In genomic region chr3:171879472-171879871, GRCh38 we compare ENCODE assay signal across 19 cellular contexts. TPM values are rescaled to one million over a fixed set of nuclear protein-coding genes. Genes with fewer than 3 reads are reported as not detected.
A peak's percentile ranks its signal among the peaks of the same experiment; 100 is the strongest.
DNase-seq lines count a peak whose midpoint lies in the region; ATAC-seq, FAIRE-seq and TF ChIP-seq lines count a peak whose summit lies in the region.
"Had no signal": no experiment of that assay in that cellular context is flagged by ENCODE, and none has a peak within 500 bp of the region (broad histone marks: within the 10 kb centered on the region; RNA-seq: fewer than 3 reads in every experiment).

No MANE protein-coding gene starts in this region.

- no peak overlapping the region for H4K91ac ChIP-seq in neuronal stem cell (ENCODE audit: low read depth, low read length, poor library complexity)

- intact Hi-C loops in CD8-positive, alpha-beta T cell (cut with DNase I, micrococcal nuclease): no loop called here
- intact Hi-C loops in ovary (cut with DNase I): no loop called here

- DNase-seq in A549 (ENCODE audit: low read depth in 1 of 2, low spot score in 1 of 2) (no peak), GM23338 (ENCODE audit: low spot score) (no peak), left kidney (ENCODE audit: low read depth, low spot score) (peak; percentile 32), neuronal stem cell (ENCODE audit: low spot score) (no peak), G401 (ENCODE audit: low spot score) (no peak), ovary (no peak), T-helper 2 cell (no peak)
- no peak for DNase-seq in CD8-positive, alpha-beta T cell
- DNase-seq: BE2C; CD4-positive, alpha-beta memory T cell; EL; H9; KBM-7; NCI-H1092 treated with DMSO at 0.1 percent for 48 hours; NCI-H1694; NCI-H748 treated with DMSO at 0.1 percent for 48 hours; PC-9 had no signal

- no peaks in the 10 kb centered on the region for H3K27me3 ChIP-seq in GM23338 (ENCODE audit: insufficient read depth)
- H3K27me3 ChIP-seq in neuronal stem cell (ENCODE audit: control insufficient read depth in 3 of 3, insufficient read depth in 3 of 3, low read depth in 1 of 3, low read length in 3 of 3): no peaks in the 10 kb centered on the region
- H3K27me3 ChIP-seq in CD8-positive, alpha-beta T cell (ENCODE audit: insufficient read depth, low read length): no peaks in the 10 kb centered on the region
- H3K27me3 ChIP-seq in ovary: no peaks in the 10 kb centered on the region
- H3K27me3 ChIP-seq: BE2C had no signal

- no peak for FAIRE-seq in A549 (lab: Jason Lieb, UNC)
- FAIRE-seq: D721Med had no signal

- no peak overlapping the region for H3K4ac ChIP-seq in neuronal stem cell (ENCODE audit: low read length)

- TF ChIP-seq CTCF in A549 (IDR thresholded peaks at IDR 0.05): no peak
- no peak for TF ChIP-seq CTCF in GM23338 (conservative IDR thresholded peaks at IDR 0.05; ENCODE audit: low read depth in 2 of 2)
- TF ChIP-seq CTCF in CD8-positive, alpha-beta T cell (IDR thresholded peaks at IDR 0.05): no peak
- no peak for TF ChIP-seq CTCF in ovary (IDR thresholded peaks at IDR 0.05)

- peaks cover 8% of the 10 kb centered on the region for H3K27me3 Mint-ChIP-seq in GM23338 (ENCODE audit: insufficient read depth, low read depth, poor library complexity)
- H3K27me3 Mint-ChIP-seq in CD8-positive, alpha-beta T cell (ENCODE audit: low read depth): peaks cover 3% of the 10 kb centered on the region

- H3K36me3 Mint-ChIP-seq in GM23338 (ENCODE audit: low read depth): no peaks in the 10 kb centered on the region
- H3K36me3 Mint-ChIP-seq in CD8-positive, alpha-beta T cell: no peaks in the 10 kb centered on the region
- H3K36me3 Mint-ChIP-seq: CD4-positive, alpha-beta memory T cell had no signal

- no peak overlapping the region for H3K4me3 Mint-ChIP-seq in GM23338
- no peak overlapping the region for H3K4me3 Mint-ChIP-seq in CD8-positive, alpha-beta T cell
- H3K4me3 Mint-ChIP-seq: CD4-positive, alpha-beta memory T cell; H9 had no signal

- H3K14ac ChIP-seq in neuronal stem cell (ENCODE audit: low read length): no peak overlapping the region

- H3K9me3 ChIP-seq in A549 (no peaks in the 10 kb centered on the region), neuronal stem cell (replicated peaks in 1 of 2; ENCODE audit: control insufficient read depth in 2 of 2, insufficient read depth in 1 of 2, low read depth in 1 of 2, low read length in 2 of 2) (no peaks in the 10 kb centered on the region), ovary (no peaks in the 10 kb centered on the region)
- no peaks in the 10 kb centered on the region for H3K9me3 ChIP-seq in CD8-positive, alpha-beta T cell (ENCODE audit: low read length)
- H3K9me3 ChIP-seq: BE2C had no signal

- H3F3A ChIP-seq in GM23338 (replicated peaks; ENCODE audit: low read depth): no peaks in the 10 kb centered on the region

- H3K79me2 ChIP-seq in GM23338 (replicated peaks; ENCODE audit: insufficient read depth): no peaks in the 10 kb centered on the region

- H4K20me1 ChIP-seq in GM23338 (replicated peaks; ENCODE audit: insufficient read depth): no peaks in the 10 kb centered on the region

- CTCF ChIA-PET in A549 (lab: Yijun Ruan, JAX): interaction anchor here (1.2 kb wide), 1 partner anchor 11 kb away, joined by 3 read pairs; no protein-coding TSS in a partner anchor
- CTCF ChIA-PET in CD8-positive, alpha-beta T cell (lab: Charles Lee): no interaction called here

- H3K4me3 ChIP-seq in A549: no peak overlapping the region
- no peak overlapping the region for H3K4me3 ChIP-seq in GM23338
- no peak overlapping the region for H3K4me3 ChIP-seq in neuronal stem cell (ENCODE audit: low read length in 2 of 2)
- no peak overlapping the region for H3K4me3 ChIP-seq in CD8-positive, alpha-beta T cell (ENCODE audit: low read depth, low read length)
- no peak overlapping the region for H3K4me3 ChIP-seq in ovary
- H3K4me3 ChIP-seq: PC-9 had no signal

- H3K18ac ChIP-seq in neuronal stem cell (ENCODE audit: low read length): no peak overlapping the region

- ATAC-seq in A549 (no peak), GM23338 (no peak)
- no peak for ATAC-seq in CD8-positive, alpha-beta T cell

- no peaks in the 10 kb centered on the region for H3K79me1 ChIP-seq in neuronal stem cell (ENCODE audit: low read depth, low read length)

- peak overlapping the region; percentile 75; the same call in 1 of the 3 replicates for H3K4me2 ChIP-seq in A549
- 0 out of 2 replicates have a peak overlapping the region, but pooled peaks have one; percentile 36 for H3K4me2 ChIP-seq in GM23338
- H3K4me2 ChIP-seq in neuronal stem cell (ENCODE audit: insufficient read depth, low read length, poor library complexity, severe bottlenecking): no peak overlapping the region
- H3K4me2 ChIP-seq: PC-9 had no signal

- no peak for TF ChIP-seq EP300 in A549 (IDR thresholded peaks at IDR 0.05)
- TF ChIP-seq EP300 in ovary (IDR thresholded peaks at IDR 0.05): no peak

- no peak overlapping the region for H2BK120ac ChIP-seq in neuronal stem cell (ENCODE audit: low read depth, low read length)

- no peak overlapping the region for H2AK5ac ChIP-seq in neuronal stem cell (ENCODE audit: low read depth, low read length)

- H3K9me2 ChIP-seq in GM23338 (ENCODE audit: insufficient read depth): no peaks in the 10 kb centered on the region; the same call in 1 of the 2 replicates

- POLR2A ChIA-PET in A549 (lab: Yijun Ruan, JAX): interaction anchor here (1.4 kb wide), 1 partner anchor 161 kb away, joined by 3 read pairs; no protein-coding TSS in a partner anchor
- POLR2A ChIA-PET in CD8-positive, alpha-beta T cell (lab: Charles Lee): no interaction called here

- H3K9me3 Mint-ChIP-seq in GM23338: no peaks in the 10 kb centered on the region
- H3K9me3 Mint-ChIP-seq in CD8-positive, alpha-beta T cell: no peaks in the 10 kb centered on the region
- H3K9me3 Mint-ChIP-seq: CD4-positive, alpha-beta memory T cell; H9 had no signal

- no peak overlapping the region for H2BK15ac ChIP-seq in neuronal stem cell (ENCODE audit: low read length)

- no peak overlapping the region for H3K9ac ChIP-seq in neuronal stem cell (ENCODE audit: low read depth, low read length, poor library complexity)

- H3K27ac Mint-ChIP-seq in GM23338: no peak overlapping the region
- no peak overlapping the region for H3K27ac Mint-ChIP-seq in CD8-positive, alpha-beta T cell
- H3K27ac Mint-ChIP-seq: CD4-positive, alpha-beta memory T cell; H9 had no signal

- no peak for TF ChIP-seq RAD21 in A549 (conservative IDR thresholded peaks at IDR 0.05 in 1 of 2, IDR thresholded peaks at IDR 0.05 in 1 of 2)

- 81% methylated on average over 3 of the region's 3 CpGs for WGBS in A549 (ENCODE audit: missing lambda C conversion rate)
- WGBS in neuronal stem cell (ENCODE audit: extremely low coverage in 2 of 2, insufficient read length in 2 of 2, insufficient replicate concordance in 1 of 2), 2 donors: no CpG with 5 or more reads among the region's 3 CpGs
- 88 to 95% (median 89%) methylated on average over 3 of the region's 3 CpGs for WGBS in ovary, 3 donors

- no peaks in the 10 kb centered on the region for H3K36me3 ChIP-seq in GM23338 (ENCODE audit: insufficient read depth)
- H3K36me3 ChIP-seq in neuronal stem cell (replicated peaks in 1 of 2; ENCODE audit: control insufficient read depth in 2 of 2, insufficient read depth in 2 of 2, low read length in 2 of 2): no peaks in the 10 kb centered on the region
- no peaks in the 10 kb centered on the region for H3K36me3 ChIP-seq in CD8-positive, alpha-beta T cell (ENCODE audit: insufficient read depth, low read length)
- H3K36me3 ChIP-seq in ovary: no peaks in the 10 kb centered on the region
- H3K36me3 ChIP-seq: BE2C had no signal

- H3K4me1 Mint-ChIP-seq in GM23338: peaks cover 43% of the 10 kb centered on the region
- H3K4me1 Mint-ChIP-seq in CD8-positive, alpha-beta T cell (ENCODE audit: low read depth): no peaks in the 10 kb centered on the region
- H3K4me1 Mint-ChIP-seq: CD4-positive, alpha-beta memory T cell had no signal

- H3K27ac ChIP-seq in A549 (peak overlapping the region; percentile 73 to 74), GM23338 (ENCODE audit: low read depth) (no peak overlapping the region), neuronal stem cell (replicated peaks; ENCODE audit: low read length) (no peak overlapping the region), ovary (no peak overlapping the region)
- no peak overlapping the region for H3K27ac ChIP-seq in CD8-positive, alpha-beta T cell (ENCODE audit: low read depth, low read length)
- H3K27ac ChIP-seq: PC-9 had no signal

- H2BK12ac ChIP-seq in neuronal stem cell (ENCODE audit: low read length): no peak overlapping the region

- H4K8ac ChIP-seq in neuronal stem cell (ENCODE audit: low read depth, low read length): no peak overlapping the region

- TF ChIP-seq POLR2A in A549 (IDR thresholded peaks at IDR 0.05; ENCODE audit: low read length) (no peak), ovary (IDR thresholded peaks at IDR 0.05) (no peak)

- H2AFZ ChIP-seq in GM23338 (peak overlapping the region; percentile 2; the same call in 1 of the 2 replicates), neuronal stem cell (ENCODE audit: low read length) (peak overlapping the region; percentile 30)
- H2AFZ ChIP-seq: PC-9 had no signal

- no peak overlapping the region for H3K23ac ChIP-seq in neuronal stem cell (ENCODE audit: low read depth, low read length, poor library complexity)

- peaks cover 79% of the 10 kb centered on the region for H3K4me1 ChIP-seq in A549
- H3K4me1 ChIP-seq in GM23338 (ENCODE audit: insufficient read depth): peaks cover 36% of the 10 kb centered on the region
- peaks cover 0 to 20% of the 10 kb centered on the region in 2 donors for H3K4me1 ChIP-seq in neuronal stem cell (ENCODE audit: control insufficient read depth in 2 of 2, insufficient read depth in 1 of 2, low read depth in 1 of 2, low read length in 2 of 2)
- no peaks in the 10 kb centered on the region for H3K4me1 ChIP-seq in CD8-positive, alpha-beta T cell (ENCODE audit: insufficient read depth, low read length)
- H3K4me1 ChIP-seq in ovary (ENCODE audit: insufficient read depth): peaks cover 12% of the 10 kb centered on the region
- H3K4me1 ChIP-seq: BE2C had no signal

- in situ Hi-C loops in G401 (cut with HindIII; ENCODE audit: low sequenced_read_pairs): no loop called here

- no peak overlapping the region for H2BK5ac ChIP-seq in neuronal stem cell (ENCODE audit: low read length)

TF ChIP-seq in A549, 52 proteins besides CTCF, POLR2A, EP300 and RAD21 (continues in another document):
- no peak for TF ChIP-seq GATA3 (IDR thresholded peaks at IDR 0.05; ENCODE audit: borderline replicate concordance)

RNA-seq across cellular contexts. Expression of gene TMEM212, which starts 36.3 kb away (rescaled TPM):
- not detected in 2 replicates for polyA plus RNA-seq in A549 (2011; rRNA removed)
- polyA plus RNA-seq in A549 (2012; cell fraction: cytosol; rRNA removed): not detected in 2 replicates
- polyA plus RNA-seq in A549 (2012; cell fraction: nucleus; rRNA removed): not detected in 2 replicates
- not detected in 3 replicates for polyA plus RNA-seq in A549 (2017; fragmentation: RNase III; extraction: RNeasy Plus Mini Kit Qiagen cat#74134 plus additional on column Dnase treatment)
- not detected in 2 replicates for polyA minus RNA-seq in A549 (2011; rRNA and poly(A)+ RNA removed)
- not detected in 2 replicates for total RNA-seq in GM23338 (2014; rRNA removed; shearing (Covaris generic))
- not detected in 2 replicates for polyA plus RNA-seq in GM23338 (2016; fragmentation: Nextera tagmentation; extraction: Ambion mirVana)
- not detected for polyA plus RNA-seq in neuronal stem cell (2013, experiment 1 of 2)
- polyA plus RNA-seq in neuronal stem cell (2013, experiment 2 of 2): not detected
- not detected in 2 replicates for total RNA-seq in G401 (2014; rRNA removed; shearing (Covaris generic))
- not detected for total RNA-seq in CD8-positive, alpha-beta T cell
- 1 to 10 TPM in 2 of 7 donors, under 1 TPM in 2, not detected in 3; 0.35 to 5.5 (median 0.93) TPM for total RNA-seq in ovary
- not detected for polyA plus RNA-seq in ovary
- total RNA-seq: CD4-positive, alpha-beta memory T cell; H9; M059J; PC-9 had no signal
- polyA plus RNA-seq: CD4-positive, alpha-beta memory T cell had no signal

Comparison
In these comparisons a context has a peak if more than half of its experiments do, and no peak if none do; other contexts are left out.
1. H3K27ac ChIP-seq: peak in A549 (2 of 2); none in GM23338 (single experiment), neuronal stem cell (single experiment), CD8-positive, alpha-beta T cell (single experiment) and ovary (0 of 2).